8 cellular contexts compared by ENCODE assay signal in the genomic region with DNA sequence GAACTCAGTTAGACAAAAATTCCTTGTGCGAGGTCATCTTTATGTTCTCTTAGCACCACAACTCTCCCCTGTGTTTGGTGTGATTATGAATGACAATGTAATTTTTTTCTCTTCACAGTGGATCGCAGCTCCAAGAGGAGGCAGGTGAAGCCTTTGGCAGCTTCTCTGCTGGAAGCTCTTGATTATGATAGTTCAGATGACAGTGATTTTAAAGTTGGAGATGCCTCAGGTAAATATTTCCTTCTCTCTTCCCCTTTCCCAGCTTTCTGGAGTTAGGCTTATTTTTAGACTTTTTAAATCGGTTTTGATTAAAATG. TPM values are rescaled to one million over a fixed set of nuclear protein-coding genes. Genes with fewer than 3 reads are reported as not detected.
DNase-seq lines count a peak whose midpoint lies in the region; ATAC-seq and TF ChIP-seq lines count a peak whose summit lies in the region.

No MANE protein-coding gene starts in this region.

- peak overlapping the region; percentile 100 for H3K9ac ChIP-seq in OCI-LY3 (ENCODE audit: low read length)

- no peak for ATAC-seq in heart left ventricle
- ATAC-seq in left ventricle myocardium superior, result no peak
- ATAC-seq in psoas muscle, result no peak
- no peak for ATAC-seq in HG02973 (IDR thresholded peaks at IDR 0.05; ENCODE audit: unreplicated experiment)

- peaks cover 12% of the 10 kb centered on the region; the same call in 1 of the 2 replicates for H4K20me1 ChIP-seq in OCI-LY3 (ENCODE audit: insufficient read depth, low read length)

- peak overlapping the region; percentile 65 to 99 (median 82) for H3K4me3 ChIP-seq in heart left ventricle
- peak overlapping the region; percentile 97 for H3K4me3 ChIP-seq in OCI-LY3 (ENCODE audit: low read length)
- H3K4me3 ChIP-seq in epithelial cell of esophagus (ENCODE audit: low read length), result peak overlapping the region; percentile 79
- H3K4me3 ChIP-seq in psoas muscle, result peak overlapping the region; percentile 84

- no peak for TF ChIP-seq POLR2A in heart left ventricle (IDR thresholded peaks at IDR 0.05)

- TF ChIP-seq CTCF in heart left ventricle (IDR thresholded peaks at IDR 0.05) (no peak), OCI-LY3 (IDR thresholded peaks at IDR 0.05; ENCODE audit: low read depth, low read length) (no peak), epithelial cell of esophagus (IDR thresholded peaks at IDR 0.05; ENCODE audit: insufficient read depth, low read depth, low read length, missing control alignments) (no peak), psoas muscle (IDR thresholded peaks at IDR 0.05) (no peak), GM10248 (IDR thresholded peaks at IDR 0.05; ENCODE audit: control extremely low read depth, extremely low read depth, low read depth, missing control alignments) (no peak)

- H3K4me1 ChIP-seq in heart left ventricle (peaks cover 0 to 22% (median 10%) of the 10 kb centered on the region in 12 donors), OCI-LY3 (ENCODE audit: low read length) (peaks cover 33% of the 10 kb centered on the region), psoas muscle (peaks cover 7% of the 10 kb centered on the region)

- peaks cover 55% of the 10 kb centered on the region for H3K79me2 ChIP-seq in OCI-LY3 (ENCODE audit: low read length)

- no peak overlapping the region for H2AFZ ChIP-seq in OCI-LY3 (ENCODE audit: low read depth, low read length)

- peak overlapping the region; percentile 94 for H3K4me2 ChIP-seq in OCI-LY3 (ENCODE audit: low read length)

- H3K27me3 ChIP-seq in heart left ventricle, result peaks cover 0 to 3% (median 0%) of the 10 kb centered on the region in 9 donors
- H3K27me3 ChIP-seq in OCI-LY3 (ENCODE audit: low read depth, low read length), result no peaks in the 10 kb centered on the region
- H3K27me3 ChIP-seq in psoas muscle (ENCODE audit: insufficient read depth in 3 of 3, low read length in 2 of 3), result no peaks in the 10 kb centered on the region

- H3K36me3 ChIP-seq in heart left ventricle, result peaks cover 0 to 15% (median 0%) of the 10 kb centered on the region in 9 donors
- H3K36me3 ChIP-seq in OCI-LY3 (replicated peaks; ENCODE audit: low read depth, low read length), result peaks cover 29% of the 10 kb centered on the region
- no peaks in the 10 kb centered on the region for H3K36me3 ChIP-seq in psoas muscle (ENCODE audit: insufficient read depth in 1 of 2, low read depth in 1 of 2)

- intact Hi-C loops in heart left ventricle (cut with DNase I) (loop anchor here in 2 of 10 donors (1.0 to 10.0 kb wide), 2 partner anchors 34 to 240 kb away; a partner anchor contains a TSS), left ventricle myocardium superior (cut with micrococcal nuclease) (no loop called here), psoas muscle (cut with DNase I) (loop anchor here in 1 of 2 donors (5.0 kb wide), 1 partner anchor 37 kb away; no protein-coding TSS in a partner anchor)

- CTCF ChIA-PET in GM10248 (lab: Yijun Ruan, JAX), result interaction anchor here (0.9 to 1.5 kb wide), 3 partner anchors 10 to 15 kb away, joined by 3 to 5 read pairs (median 3); no protein-coding TSS in a partner anchor

- POLR2A ChIA-PET in GM10248 (lab: Yijun Ruan, JAX), result interaction anchor here (2.7 kb wide), 1 partner anchor 34 kb away, joined by 8 read pairs; a partner anchor contains a TSS

- H3K27ac ChIP-seq in heart left ventricle, result peak overlapping the region in 1 of 12 donors; percentile 91
- H3K27ac ChIP-seq in OCI-LY3 (ENCODE audit: low read length), result peak overlapping the region; percentile 97; the same call in 1 of the 2 replicates
- no peak overlapping the region for H3K27ac ChIP-seq in psoas muscle

- WGBS in heart left ventricle, 4 donors, result 19 to 35% (median 33%) methylated on average over 3 of the region's 3 CpGs
- WGBS in psoas muscle, 3 donors, result 23 to 29% (median 26%) methylated on average over 3 of the region's 3 CpGs

- no peaks in the 10 kb centered on the region for H3K9me3 ChIP-seq in heart left ventricle
- no peaks in the 10 kb centered on the region for H3K9me3 ChIP-seq in OCI-LY3 (ENCODE audit: insufficient read depth, low read length)
- no peaks in the 10 kb centered on the region for H3K9me3 ChIP-seq in psoas muscle

- DNase-seq in heart left ventricle, result no peak
- no peak for DNase-seq in left ventricle myocardium superior
- no peak for DNase-seq in epithelial cell of esophagus (ENCODE audit: low read depth)
- no peak for DNase-seq in psoas muscle
- no peak for DNase-seq in 8988T
- DNase-seq in GM10248 (ENCODE audit: extremely low spot score), result no peak

RNA-seq across cellular contexts. Expression of a gene that starts 1.0 kb away (rescaled TPM):
- total RNA-seq in heart left ventricle (10 to 100 TPM; 10.6 to 21.4 (median 14.3) TPM), left ventricle myocardium superior (16.4 TPM), psoas muscle (10 to 100 TPM; 12.4 to 17.8 (median 13.6) TPM)
- polyA plus RNA-seq in heart left ventricle (10 to 100 TPM in 1 of 2 donors, 1 to 10 TPM in 1; 8.8 to 16.4 TPM), psoas muscle (10 to 100 TPM; 10.8 to 14.5 (median 13.8) TPM)
